In the genomic region with DNA sequence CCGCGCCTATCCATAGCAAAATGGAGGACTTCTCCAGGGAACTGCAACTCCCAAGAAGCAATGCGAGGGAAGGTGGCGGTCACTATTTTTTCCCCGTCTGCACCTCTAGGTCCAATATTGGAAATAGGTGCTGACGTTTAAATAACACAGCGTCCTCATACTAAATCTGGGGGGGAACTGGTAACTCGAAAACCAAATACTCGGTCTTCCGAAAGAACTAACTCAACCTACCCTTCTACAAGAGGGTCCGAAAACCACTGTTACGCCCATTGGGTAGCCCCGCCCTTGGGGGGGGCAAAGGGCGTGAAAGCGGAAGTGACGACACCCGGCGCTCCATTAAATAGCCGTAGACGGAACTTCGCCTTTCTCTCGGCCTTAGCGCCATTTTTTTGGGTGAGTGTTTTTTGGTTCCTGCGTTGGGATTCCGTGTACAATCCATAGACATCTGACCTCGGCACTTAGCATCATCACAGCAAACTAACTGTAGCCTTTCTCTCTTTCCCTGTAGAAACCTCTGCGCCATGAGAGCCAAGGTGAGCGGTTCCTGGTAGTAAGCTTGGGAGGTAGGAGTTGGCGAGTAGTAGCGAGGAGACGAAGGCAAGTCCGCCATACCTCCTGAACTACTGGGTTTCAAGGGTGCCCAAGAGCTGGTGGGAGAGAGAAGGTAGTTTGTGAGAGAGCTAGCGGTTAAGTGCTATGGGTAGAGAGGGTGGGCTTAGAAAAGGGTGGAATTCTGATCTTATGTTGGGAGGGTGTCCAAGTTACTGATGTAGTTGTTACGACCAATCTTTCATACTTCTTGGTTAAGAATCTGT, we compare ENCODE assay signal across 8 cellular contexts. TPM values are rescaled to one million over a fixed set of nuclear protein-coding genes. Genes with fewer than 3 reads are reported as not detected.
DNase-seq lines count a peak whose midpoint lies in the region; TF ChIP-seq lines count a peak whose summit lies in the region.

A gene (plus strand): TSS at position 367 of the 815 bp plus-strand sequence.

- H3K27ac Mint-ChIP-seq in nephron, result peak within 1 kb of the TSS; percentile 95 to 98 (median 97)
- peak within 1 kb of the TSS; percentile 99 for H3K27ac Mint-ChIP-seq in stimulated activated naive CD8-positive, alpha-beta T cell treated with anti-CD3 and anti-CD28 coated beads, Interleukin-15, Interleukin-2, amounts not matched to agents 100 ng/mL and 50 ng/mL, for 24 hours

- no peaks in the 10 kb centered on the region for H3K27me3 Mint-ChIP-seq in nephron (ENCODE audit: low read depth)
- H3K27me3 Mint-ChIP-seq in stimulated activated naive CD8-positive, alpha-beta T cell treated with anti-CD3 and anti-CD28 coated beads, Interleukin-15, Interleukin-2, amounts not matched to agents 100 ng/mL and 50 ng/mL, for 24 hours, result no peaks in the 10 kb centered on the region

- peak within 1 kb of the TSS; percentile 88 to 100 (median 95) for H3K4me3 Mint-ChIP-seq in nephron
- peak within 1 kb of the TSS; percentile 97 for H3K4me3 Mint-ChIP-seq in stimulated activated naive CD8-positive, alpha-beta T cell treated with anti-CD3 and anti-CD28 coated beads, Interleukin-15, Interleukin-2, amounts not matched to agents 100 ng/mL and 50 ng/mL, for 24 hours

- TF ChIP-seq CTCF in fibroblast of the aortic adventitia (IDR thresholded peaks at IDR 0.05; ENCODE audit: insufficient read depth, low read length), result no peak
- no peak for TF ChIP-seq CTCF in nephron (IDR thresholded peaks at IDR 0.05; ENCODE audit: unreplicated experiment in 3 of 3)

- H3K4me1 Mint-ChIP-seq in nephron, result peaks cover 27% of the 10 kb centered on the region
- peaks cover 40% of the 10 kb centered on the region for H3K4me1 Mint-ChIP-seq in stimulated activated naive CD8-positive, alpha-beta T cell treated with anti-CD3 and anti-CD28 coated beads, Interleukin-15, Interleukin-2, amounts not matched to agents 100 ng/mL and 50 ng/mL, for 24 hours (ENCODE audit: low read depth)

- H3K4me3 ChIP-seq in MG63, result peak within 1 kb of the TSS; percentile 85
- peak within 1 kb of the TSS; percentile 79 for H3K4me3 ChIP-seq in fibroblast of the aortic adventitia (ENCODE audit: low read depth, low read length)

- no peaks in the 10 kb centered on the region; the same call in 1 of the 2 replicates for H3K9me3 ChIP-seq in MG63

- no peaks in the 10 kb centered on the region for H3K27me3 ChIP-seq in MG63

- no peaks in the 10 kb centered on the region for H3K9me3 Mint-ChIP-seq in nephron
- no peaks in the 10 kb centered on the region for H3K9me3 Mint-ChIP-seq in stimulated activated naive CD8-positive, alpha-beta T cell treated with anti-CD3 and anti-CD28 coated beads, Interleukin-15, Interleukin-2, amounts not matched to agents 100 ng/mL and 50 ng/mL, for 24 hours

- peak; percentile 88 for DNase-seq in DMS79 treated with DMSO at 0.1 percent for 48 hours (lab: John Stamatoyannopoulos, UW)
- DNase-seq in GOT3 (lab: John Stamatoyannopoulos, UW), result peak; percentile 57
- peak; percentile 87 for DNase-seq in MG63
- peak; percentile 83 to 89 for DNase-seq in SHP77 (lab: John Stamatoyannopoulos, UW)
- peak; percentile 90 for DNase-seq in activated T-helper 9 cell treated with anti-CD3 and anti-CD28 coated beads, Interleukin-2, amount 50 U/mL, for 16 hours (ENCODE audit: low read depth)
- peak; percentile 96 for DNase-seq in fibroblast of the aortic adventitia (ENCODE audit: low read depth)

- H3K36me3 ChIP-seq in MG63, result peaks cover 58% of the 10 kb centered on the region

- peaks cover 45% of the 10 kb centered on the region for H3K36me3 Mint-ChIP-seq in nephron (ENCODE audit: low read depth)
- peaks cover 63% of the 10 kb centered on the region for H3K36me3 Mint-ChIP-seq in stimulated activated naive CD8-positive, alpha-beta T cell treated with anti-CD3 and anti-CD28 coated beads, Interleukin-15, Interleukin-2, amounts not matched to agents 100 ng/mL and 50 ng/mL, for 24 hours (ENCODE audit: low read depth)

RNA-seq across cellular contexts. Expression of the gene that starts here (rescaled TPM):
- 1,876 and 4,191 TPM in 2 replicates for total RNA-seq in MG63 (2014; rRNA removed; shearing (Covaris generic); ENCODE audit: low replicate concordance)
- total RNA-seq in fibroblast of the aortic adventitia (ENCODE audit: low replicate concordance), result 2,772 and 12,570 TPM in 2 replicates

Comparison
In these comparisons a context has a peak if more than half of its experiments do, and no peak if none do; other contexts are left out.
1. Peak in every context shown above with its lines: DNase-seq and H3K4me3 ChIP-seq.